ENCODE assay signal across 8 cellular contexts in the genomic region with DNA sequence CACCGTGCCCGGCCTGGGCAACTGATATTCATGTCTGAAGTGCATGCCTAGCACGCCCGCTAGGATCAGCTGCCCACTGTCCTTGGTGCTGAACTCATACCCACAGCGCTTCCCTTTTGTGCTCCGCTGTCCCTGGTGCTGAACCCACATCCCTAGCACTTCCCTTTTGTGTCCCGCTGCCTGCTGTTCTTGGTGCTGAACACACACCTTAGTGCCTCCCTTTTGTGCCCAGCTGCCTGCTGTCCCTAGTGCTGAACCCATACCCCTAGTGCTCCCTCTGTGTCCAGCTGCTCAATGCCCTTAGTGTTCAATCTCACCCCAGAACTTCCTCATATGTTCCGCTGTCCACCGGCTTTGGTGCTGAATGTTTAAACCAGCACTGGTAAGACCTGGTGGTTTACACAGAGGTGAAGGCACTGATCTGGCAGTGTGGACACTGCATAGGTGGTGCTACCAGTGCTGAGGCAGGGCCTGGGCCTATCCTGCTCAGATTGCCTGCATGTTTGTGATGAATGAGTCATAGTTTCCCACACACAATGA.
DNase-seq lines count a peak whose midpoint lies in the region; ATAC-seq and TF ChIP-seq lines count a peak whose summit lies in the region.

No MANE protein-coding gene starts in this region.

- no peak for TF ChIP-seq CTCF in RWPE1 (conservative IDR thresholded peaks at IDR 0.05; ENCODE audit: low read depth)
- TF ChIP-seq CTCF in foreskin fibroblast (IDR thresholded peaks at IDR 0.05; ENCODE audit: low read depth, low read length) = no peak

- no peak overlapping the region for H3K27ac ChIP-seq in RWPE1
- no peak overlapping the region for H3K27ac ChIP-seq in substantia nigra (ENCODE audit: low read depth, low read length, poor library complexity, severe bottlenecking)

- POLR2A ChIA-PET in RWPE1 (lab: Yijun Ruan, JAX; ENCODE audit: low non-redundant PET) = no interaction called here

- ATAC-seq in GM19324 (IDR thresholded peaks at IDR 0.05; ENCODE audit: low FRiP score, unreplicated experiment) (peak; percentile 46), GM18907 (IDR thresholded peaks at IDR 0.05; ENCODE audit: unreplicated experiment) (no peak)

- CTCF ChIA-PET in RWPE1 (lab: Yijun Ruan, JAX) = interaction anchor here (0.5 kb wide), 1 partner anchor 12 kb away, joined by 3 read pairs; no protein-coding TSS in a partner anchor

- no peak overlapping the region for H3K4me3 ChIP-seq in foreskin fibroblast (ENCODE audit: low read depth in 1 of 2, low read length in 2 of 2)

- DNase-seq in RWPE1 (ENCODE audit: low spot score) (peak; percentile 76), foreskin fibroblast (peak; percentile 79 to 93), nucleus accumbens (lab: John Stamatoyannopoulos, UW) (peak in 49 of 56 donors; percentile 4 to 83 (median 39)), substantia nigra (lab: John Stamatoyannopoulos, UW) (peak in 48 of 49 donors; percentile 3 to 78 (median 52)), NCI-H446 treated with DMSO at 0.1 percent for 48 hours (lab: John Stamatoyannopoulos, UW) (no peak)
- peak; percentile 47 for DNase-seq in activated T-helper 9 cell treated with anti-CD3 and anti-CD28 coated beads, Interleukin-2, amount 50 U/mL, for 16 hours (ENCODE audit: low read depth)
